ENCODE assay signal across 8 cellular contexts in genomic region chr1:3313579-3313955, GRCh38.
A peak's percentile ranks its signal among the peaks of the same experiment; 100 is the strongest.
DNase-seq lines count a peak whose midpoint lies in the region; ATAC-seq, FAIRE-seq and TF ChIP-seq lines count a peak whose summit lies in the region.

No MANE protein-coding gene starts in this region.

- H2BK5ac ChIP-seq in H1 (ENCODE audit: low read depth, low read length), result peak overlapping the region; percentile 73; the same call in 1 of the 2 replicates

- no peak overlapping the region for H3K27ac ChIP-seq in HUES64 (ENCODE audit: low read depth, low read length)
- no peak overlapping the region for H3K27ac ChIP-seq in H1 (ENCODE audit: low read depth, low read length)
- peak overlapping the region; percentile 90 for H3K27ac ChIP-seq in lower lobe of right lung

- peak overlapping the region; percentile 71; the same call in 1 of the 2 replicates for H2BK12ac ChIP-seq in H1 (ENCODE audit: low read depth, low read length)

- POLR2A ChIA-PET in H1 (lab: Charles Lee; ENCODE audit: partially characterized antibody), result no interaction called here

- no peak overlapping the region for H4K5ac ChIP-seq in H1 (ENCODE audit: insufficient read length, low read depth, low read length)

- no peaks in the 10 kb centered on the region for H3K23me2 ChIP-seq in H1 (ENCODE audit: low read depth, low read length)

- peak; percentile 74 to 84 for ATAC-seq in lower lobe of right lung
- ATAC-seq in GM21447 (IDR thresholded peaks at IDR 0.05; ENCODE audit: unreplicated experiment), result no peak
- no peak for ATAC-seq in GM21423 (IDR thresholded peaks at IDR 0.05; ENCODE audit: unreplicated experiment)

- TF ChIP-seq RAD21 in H1 (IDR thresholded peaks at IDR 0.05 in 1 of 2, conservative IDR thresholded peaks at IDR 0.05 in 1 of 2; ENCODE audit: low read depth in 2 of 2, low read length in 2 of 2), result no peak; a peak in 1 of 4 replicates

- peak overlapping the region; percentile 45; the same call in 1 of the 2 replicates for H2AFZ ChIP-seq in H1 (ENCODE audit: low read length)

- CTCF ChIA-PET in H1 (lab: Charles Lee; ENCODE audit: partially characterized antibody), result interaction anchor here (1.1 kb wide), 1 partner anchor 75 kb away, joined by 3 read pairs; no protein-coding TSS in a partner anchor

- peak overlapping the region; percentile 0 to 4; a peak in 2 of 4 replicates for H3K4me2 ChIP-seq in H1 (ENCODE audit: insufficient read depth in 1 of 2, low read depth in 2 of 2, low read length in 2 of 2)

- no peak overlapping the region for H3K23ac ChIP-seq in H1 (ENCODE audit: insufficient read length)

- peak overlapping the region; percentile 34; the same call in 1 of the 2 replicates for H2BK20ac ChIP-seq in H1 (ENCODE audit: low read length)

- peak overlapping the region; percentile 43; the same call in 1 of the 2 replicates for H3K18ac ChIP-seq in H1 (ENCODE audit: extremely low read depth, low read length)

- peaks cover 0 to 3% of the 10 kb centered on the region in 2 experiments for H4K20me1 ChIP-seq in H1 (replicated peaks in 1 of 2; ENCODE audit: control insufficient read depth in 1 of 2, insufficient read depth in 2 of 2, low read length in 2 of 2)

- no peaks in the 10 kb centered on the region for H3K79me1 ChIP-seq in H1 (ENCODE audit: low read depth, low read length)

- no peak overlapping the region for H4K91ac ChIP-seq in H1 (replicated peaks; ENCODE audit: insufficient read length, low read length)

- no peak for TF ChIP-seq CTCF in H1 (IDR thresholded peaks at IDR 0.05; ENCODE audit: control extremely low read depth in 1 of 3, insufficient read depth in 1 of 3, low read depth in 1 of 3, low read length in 3 of 3)
- TF ChIP-seq CTCF in lower lobe of right lung (IDR thresholded peaks at IDR 0.05), result no peak

- no peak overlapping the region for H3K14ac ChIP-seq in H1 (ENCODE audit: insufficient read length)

- H3K4me1 ChIP-seq in HUES64 (ENCODE audit: insufficient read depth, low read length) (peaks cover 35% of the 10 kb centered on the region), H1 (replicated peaks in 1 of 4; ENCODE audit: control insufficient read depth in 3 of 4, insufficient read depth in 4 of 4, low read length in 3 of 4) (peaks cover 5 to 25% (median 15%) of the 10 kb centered on the region in 4 experiments), lower lobe of right lung (peaks cover 33% of the 10 kb centered on the region)

- H3K4ac ChIP-seq in H1 (replicated peaks; ENCODE audit: insufficient read length, low read depth, low read length), result no peak overlapping the region

- H3K4me3 ChIP-seq in HUES64 (ENCODE audit: low read length) (no peak overlapping the region), H1 (ENCODE audit: extremely low read depth in 1 of 4, insufficient read depth in 2 of 4, low read depth in 3 of 4, low read length in 4 of 4) (peak overlapping the region in 1 of 4 experiments; percentile 16; a peak in 1 of 8 replicates), lower lobe of right lung (no peak overlapping the region)

- 35% methylated on average over 22 of the region's 22 CpGs for WGBS in HUES64
- WGBS in H1 (ENCODE audit: extremely low coverage in 1 of 2, insufficient coverage in 1 of 2, insufficient read length in 1 of 2, insufficient replicate concordance in 2 of 2, low coverage in 1 of 2, low lambda C conversion rate in 2 of 2, missing lambda C conversion rate in 1 of 2), 2 experiments, result 75% methylated on average over 17 of the region's 22 CpGs; no CpG with 5 or more reads in 1 of the 2 experiments

- no peak overlapping the region; the same call in 1 of the 2 replicates for H2AK5ac ChIP-seq in H1 (ENCODE audit: low read depth, low read length)

- no peak for TF ChIP-seq EP300 in H1 (IDR thresholded peaks at IDR 0.05; ENCODE audit: borderline replicate concordance in 1 of 2, low read depth in 2 of 2, low read length in 2 of 2)

- H3K9ac ChIP-seq in HUES64 (ENCODE audit: low read depth, low read length) (peak overlapping the region; percentile 39; the same call in 1 of the 2 replicates), H1 (replicated peaks in 1 of 4; ENCODE audit: extremely low read depth in 1 of 4, low read depth in 3 of 4, low read length in 3 of 4) (no peak overlapping the region)

- no peak overlapping the region for H2BK15ac ChIP-seq in H1 (ENCODE audit: low read length)

- H3K56ac ChIP-seq in H1 (replicated peaks; ENCODE audit: insufficient read length, low read depth, low read length), result no peak overlapping the region

- H3K36me3 ChIP-seq in HUES64 (ENCODE audit: insufficient read depth, low read length) (no peaks in the 10 kb centered on the region), H1 (ENCODE audit: control insufficient read depth in 2 of 4, insufficient read depth in 4 of 4, low read length in 3 of 4) (no peaks in the 10 kb centered on the region), lower lobe of right lung (no peaks in the 10 kb centered on the region)

- peak overlapping the region; percentile 83 for H4K8ac ChIP-seq in H1 (ENCODE audit: extremely low read depth, insufficient read depth, low read length)

- intact Hi-C loops in lower lobe of right lung (cut with DNase I), result no loop called here

- H3K9me3 ChIP-seq in HUES64 (ENCODE audit: insufficient read depth, low read depth, low read length) (no peaks in the 10 kb centered on the region), H1 (ENCODE audit: insufficient read depth in 2 of 2, low read depth in 1 of 2, low read length in 1 of 2) (no peaks in the 10 kb centered on the region), lower lobe of right lung (no peaks in the 10 kb centered on the region)

- no peaks in the 10 kb centered on the region for H3K79me2 ChIP-seq in H1 (ENCODE audit: control insufficient read depth in 1 of 2, insufficient read depth in 2 of 2, low read length in 2 of 2)

- H2BK120ac ChIP-seq in H1 (replicated peaks; ENCODE audit: low read depth, low read length), result no peak overlapping the region

- TF ChIP-seq POLR2A in H1 (IDR thresholded peaks at IDR 0.05; ENCODE audit: control extremely low read depth in 1 of 2, low read depth in 2 of 2, low read length in 2 of 2) (no peak), GM12891 (IDR thresholded peaks at IDR 0.05; ENCODE audit: low read depth, low read length) (no peak)

- FAIRE-seq in H1 (lab: Jason Lieb, UNC) (no peak), GM12891 (lab: Jason Lieb, UNC) (no peak), HTR-8/SVneo (lab: Jason Lieb, UNC) (no peak)

- H3K27me3 ChIP-seq in HUES64 (ENCODE audit: insufficient read depth, low read length) (peaks cover 39% of the 10 kb centered on the region), H1 (replicated peaks in 1 of 4; ENCODE audit: control insufficient read depth in 3 of 4, extremely low read depth in 1 of 4, insufficient read depth in 3 of 4, low read length in 3 of 4) (peaks cover 0 to 41% (median 25%) of the 10 kb centered on the region in 4 experiments; a peak in 4 of 7 replicates), lower lobe of right lung (ENCODE audit: low read depth) (peaks cover 13% of the 10 kb centered on the region)

- DNase-seq in H1 (ENCODE audit: low read depth in 1 of 2, low spot score in 2 of 2) (peak in 1 of 2 experiments; percentile 63), lower lobe of right lung (peak; percentile 84), superior temporal gyrus (ENCODE audit: extremely low spot score) (peak; percentile 36), GM12891 (ENCODE audit: insufficient read length, low spot score) (no peak), HTR-8/SVneo (ENCODE audit: insufficient read length, low spot score) (no peak)

TF ChIP-seq in GM12891, 5 proteins besides CTCF, POLR2A, EP300 and RAD21:
- no peak for TF ChIP-seq POLR2AphosphoS5 (IDR thresholded peaks at IDR 0.05; ENCODE audit: low read depth, low read length)
- TF ChIP-seq TAF1 (IDR thresholded peaks at IDR 0.05; ENCODE audit: low read depth, low read length), result no peak
- no peak for TF ChIP-seq SPI1 (IDR thresholded peaks at IDR 0.05; ENCODE audit: low read depth, low read length)
- TF ChIP-seq PAX5 (IDR thresholded peaks at IDR 0.05; ENCODE audit: insufficient read depth, low read length, severe bottlenecking), result no peak
- no peak for TF ChIP-seq POU2F2 (IDR thresholded peaks at IDR 0.05; ENCODE audit: low read depth, low read length)

Comparison
In these comparisons a context has a peak if more than half of its experiments do, and no peak if none do; other contexts are left out.
1. DNase-seq: peak in lower lobe of right lung (single experiment) and superior temporal gyrus (single experiment); none in GM12891 (single experiment) and HTR-8/SVneo (single experiment).
2. ATAC-seq: peak in lower lobe of right lung (2 of 2); none in GM21447 (single experiment) and GM21423 (single experiment).